ENCODE assay signal across 8 cellular contexts in genomic region chr14:20631023-20631820, GRCh38. TPM values are rescaled to one million over a fixed set of nuclear protein-coding genes. Genes with fewer than 3 reads are reported as not detected.
A peak's percentile ranks its signal among the peaks of the same experiment; 100 is the strongest.
DNase-seq lines count a peak whose midpoint lies in the region; ATAC-seq and TF ChIP-seq lines count a peak whose summit lies in the region.

No MANE protein-coding gene starts in this region.

- ATAC-seq in activated T-cell treated with anti-CD3 and anti-CD28 coated beads, Interleukin-2, amount 50 U/mL, for 4 hours, result peak in 1 of 2 donors; percentile 27
- no peak for ATAC-seq in omental fat pad (ENCODE audit: low FRiP score)

- H2AFZ ChIP-seq in neuron (ENCODE audit: low read depth, low read length), result no peak overlapping the region

- peaks cover 49% of the 10 kb centered on the region for H3K27me3 Mint-ChIP-seq in activated T-cell treated with anti-CD3 and anti-CD28 coated beads, Interleukin-2, amount 50 U/mL, for 4 hours (ENCODE audit: low read depth)

- peaks cover 24% of the 10 kb centered on the region for H3K4me1 ChIP-seq in neuron (ENCODE audit: insufficient read depth, low read length)

- H3K4me1 Mint-ChIP-seq in activated T-cell treated with anti-CD3 and anti-CD28 coated beads, Interleukin-2, amount 50 U/mL, for 4 hours (ENCODE audit: low read depth), result peaks cover 56% of the 10 kb centered on the region

- TF ChIP-seq CTCF in fibroblast of pulmonary artery (IDR thresholded peaks at IDR 0.05; ENCODE audit: low read length, missing control alignments), result no peak
- no peak for TF ChIP-seq CTCF in omental fat pad (IDR thresholded peaks at IDR 0.05)
- no peak for TF ChIP-seq CTCF in GM20000 (IDR thresholded peaks at IDR 0.05; ENCODE audit: extremely low read depth, missing control alignments)

- H3K9me3 Mint-ChIP-seq in activated T-cell treated with anti-CD3 and anti-CD28 coated beads, Interleukin-2, amount 50 U/mL, for 4 hours, result peaks cover 6% of the 10 kb centered on the region

- peaks cover 56% of the 10 kb centered on the region for H3K27me3 ChIP-seq in neuron (ENCODE audit: insufficient read depth, low read length)

- no peaks in the 10 kb centered on the region for H3K9me3 ChIP-seq in neuron (ENCODE audit: low read length)

- H3K36me3 Mint-ChIP-seq in activated T-cell treated with anti-CD3 and anti-CD28 coated beads, Interleukin-2, amount 50 U/mL, for 4 hours (ENCODE audit: insufficient read depth), result no peaks in the 10 kb centered on the region

- peak overlapping the region; percentile 54 for H3K4me3 ChIP-seq in fibroblast of pulmonary artery (replicated peaks; ENCODE audit: low read depth, low read length)
- peak overlapping the region; percentile 41 for H3K4me3 ChIP-seq in neuron (ENCODE audit: low read length)

- H3K36me3 ChIP-seq in neuron (ENCODE audit: insufficient read depth, low read length), result no peaks in the 10 kb centered on the region

- DNase-seq in NCI-H2107 treated with DMSO at 0.1 percent for 48 hours (lab: John Stamatoyannopoulos, UW; ENCODE audit: unreplicated experiment) (peak; percentile 30), NCI-H2107 (lab: John Stamatoyannopoulos, UW) (no peak), NCI-H82 (lab: John Stamatoyannopoulos, UW) (peak; percentile 74), fibroblast of pulmonary artery (ENCODE audit: low read depth) (peak; percentile 64), omental fat pad (ENCODE audit: low spot score) (no peak), GM20000 (ENCODE audit: low spot score) (no peak)
- DNase-seq in activated T-cell treated with anti-CD3 and anti-CD28 coated beads, Interleukin-2, amount 50 U/mL, for 4 hours, result peak; percentile 51

- H3K4me3 Mint-ChIP-seq in activated T-cell treated with anti-CD3 and anti-CD28 coated beads, Interleukin-2, amount 50 U/mL, for 4 hours, result peak overlapping the region; percentile 82

RNA-seq across cellular contexts. Expression of gene OR6S1, which starts 10.3 kb away (rescaled TPM):
- total RNA-seq in activated T-cell treated with anti-CD3 and anti-CD28 coated beads, Interleukin-2, amount 50 U/mL, for 4 hours, result not detected
- not detected for total RNA-seq in omental fat pad

RNA-seq across cellular contexts. Expression of gene RNASE12, which starts 40.0 kb away (rescaled TPM):
- total RNA-seq in activated T-cell treated with anti-CD3 and anti-CD28 coated beads, Interleukin-2, amount 50 U/mL, for 4 hours, result not detected
- total RNA-seq in omental fat pad, result not detected

RNA-seq across cellular contexts. Expression of gene RNASE11, which starts 43.4 kb away (rescaled TPM):
- total RNA-seq in activated T-cell treated with anti-CD3 and anti-CD28 coated beads, Interleukin-2, amount 50 U/mL, for 4 hours, result not detected
- total RNA-seq in omental fat pad, result not detected

RNA-seq across cellular contexts. Expression of gene RNASE4, which starts 53.1 kb away (rescaled TPM):
- total RNA-seq in activated T-cell treated with anti-CD3 and anti-CD28 coated beads, Interleukin-2, amount 50 U/mL, for 4 hours, result under 1 TPM; 0.08 to 0.18 (median 0.15) TPM
- 100 to 1,000 TPM; 115 to 280 (median 181) TPM for total RNA-seq in omental fat pad

RNA-seq across cellular contexts. Expression of gene ANG, which starts 57.3 kb away (rescaled TPM):
- total RNA-seq in activated T-cell treated with anti-CD3 and anti-CD28 coated beads, Interleukin-2, amount 50 U/mL, for 4 hours, result under 1 TPM in 1 of 3 donors, not detected in 2; 0.19 TPM
- 100 to 1,000 TPM in 1 of 4 donors, 10 to 100 TPM in 3; 24.4 to 114 (median 45.6) TPM for total RNA-seq in omental fat pad

Comparison
In these comparisons a context has a peak if more than half of its experiments do, and no peak if none do; other contexts are left out.
1. DNase-seq: peak in NCI-H2107 treated with DMSO at 0.1 percent for 48 hours (single experiment), NCI-H82 (single experiment), activated T-cell treated with anti-CD3 and anti-CD28 coated beads, Interleukin-2, amount 50 U/mL, for 4 hours (single experiment) and fibroblast of pulmonary artery (single experiment); none in NCI-H2107 (single experiment), omental fat pad (single experiment) and GM20000 (single experiment).